Comparison of ENCODE assay signal across 8 cellular contexts in genomic region chr12:48105867-48106563, GRCh38. TPM values are rescaled to one million over a fixed set of nuclear protein-coding genes. Genes with fewer than 3 reads are reported as not detected.
DNase-seq lines count a peak whose midpoint lies in the region; TF ChIP-seq lines count a peak whose summit lies in the region.

TSS of gene SENP1 (minus strand) at chr12:48106079. CDS start at chr12:48101472, 4,607 bp downstream.

- in situ Hi-C loops in HAP-1 (cut with MboI; ENCODE audit: low sequenced_read_pairs) = no loop called here

- H3K27me3 Mint-ChIP-seq in neural crest cell (ENCODE audit: low read depth) = peaks cover 11% of the 10 kb centered on the region

- H3K27ac ChIP-seq in MM.1S (ENCODE audit: low read length) = peak within 1 kb of the TSS; percentile 99
- peak within 1 kb of the TSS; percentile 88 for H3K27ac ChIP-seq in stomach smooth muscle (ENCODE audit: low read length)

- TF ChIP-seq CTCF in MM.1S (IDR thresholded peaks at IDR 0.05; ENCODE audit: low read length) (peak; percentile 4; the same call in 1 of the 2 replicates), fibroblast of villous mesenchyme (IDR thresholded peaks at IDR 0.05; ENCODE audit: insufficient read depth, low read depth, low read length) (peak; percentile 19), neural crest cell (conservative IDR thresholded peaks at IDR 0.05) (peak; percentile 26)

- no peaks in the 10 kb centered on the region for H3K9me3 Mint-ChIP-seq in neural crest cell

- H3K4me1 ChIP-seq in HAP-1 = peaks cover 17% of the 10 kb centered on the region
- H3K4me1 ChIP-seq in MM.1S (ENCODE audit: low read length) = peaks cover 18% of the 10 kb centered on the region
- peaks cover 13% of the 10 kb centered on the region for H3K4me1 ChIP-seq in stomach smooth muscle (ENCODE audit: control insufficient read depth, insufficient read depth, low read length)

- H3K9ac ChIP-seq in MM.1S (ENCODE audit: low read length) (peak within 1 kb of the TSS; percentile 93), stomach smooth muscle (ENCODE audit: low read length in 2 of 2) (peak within 1 kb of the TSS; percentile 95 to 98)

- H2AFZ ChIP-seq in MM.1S (ENCODE audit: low read length) = peak within 1 kb of the TSS; percentile 91

- H3K4me2 ChIP-seq in MM.1S (ENCODE audit: low read depth, low read length) = peak within 1 kb of the TSS; percentile 80

- peaks cover 11% of the 10 kb centered on the region for H3F3A ChIP-seq in MM.1S (ENCODE audit: insufficient read depth, low read length)

- DNase-seq in ELR (ENCODE audit: low read depth) (peak; percentile 93), HAP-1 (ENCODE audit: low spot score in 2 of 2) (peak; percentile 75 to 91), MM.1S (peak; percentile 85), SIG-M5 treated with dmso at 0.1 percent for 504 hours (lab: John Stamatoyannopoulos, UW; ENCODE audit: unreplicated experiment) (peak; percentile 93), activated gamma-delta T cell treated with Interleukin-2 at 50 U/mL for 16 hours (peak; percentile 86), fibroblast of villous mesenchyme (ENCODE audit: low read depth) (peak; percentile 84), neural crest cell (ENCODE audit: low read depth, low spot score) (peak; percentile 78)

- H3K27ac Mint-ChIP-seq in neural crest cell (ENCODE audit: unreplicated experiment) = peak within 1 kb of the TSS; percentile 99

- peak within 1 kb of the TSS; percentile 95 for H3K4me3 Mint-ChIP-seq in neural crest cell

- H3K36me3 ChIP-seq in HAP-1 (replicated peaks) = no peaks in the 10 kb centered on the region
- no peaks in the 10 kb centered on the region for H3K36me3 ChIP-seq in MM.1S (replicated peaks; ENCODE audit: insufficient read depth, low read length)
- no peaks in the 10 kb centered on the region for H3K36me3 ChIP-seq in stomach smooth muscle (ENCODE audit: control insufficient read depth in 2 of 2, insufficient read depth in 2 of 2, low read length in 2 of 2)

- no peaks in the 10 kb centered on the region for H3K9me2 ChIP-seq in MM.1S (replicated peaks; ENCODE audit: insufficient read depth, low read length)

- H3K9me3 ChIP-seq in HAP-1 = no peaks in the 10 kb centered on the region
- no peaks in the 10 kb centered on the region for H3K9me3 ChIP-seq in MM.1S (replicated peaks; ENCODE audit: insufficient read depth, low read length)
- no peaks in the 10 kb centered on the region for H3K9me3 ChIP-seq in stomach smooth muscle (ENCODE audit: control insufficient read depth in 2 of 2, low read length in 2 of 2)

- H3K4me3 ChIP-seq in HAP-1 = peak within 1 kb of the TSS; percentile 85
- peak within 1 kb of the TSS; percentile 87 for H3K4me3 ChIP-seq in MM.1S (ENCODE audit: low read length)
- H3K4me3 ChIP-seq in fibroblast of villous mesenchyme (ENCODE audit: low read depth, low read length) = peak within 1 kb of the TSS; percentile 91
- H3K4me3 ChIP-seq in stomach smooth muscle (ENCODE audit: low read length in 2 of 2) = peak within 1 kb of the TSS; percentile 88 to 99

- H3K36me3 Mint-ChIP-seq in neural crest cell (ENCODE audit: low read depth) = no peaks in the 10 kb centered on the region

- H3K27me3 ChIP-seq in HAP-1 (ENCODE audit: low read depth) = peaks cover 5% of the 10 kb centered on the region
- no peaks in the 10 kb centered on the region for H3K27me3 ChIP-seq in MM.1S (replicated peaks; ENCODE audit: insufficient read depth, low read length)
- no peaks in the 10 kb centered on the region for H3K27me3 ChIP-seq in stomach smooth muscle (ENCODE audit: control insufficient read depth in 1 of 2, insufficient read depth in 2 of 2, low read length in 2 of 2)

- peaks cover 48% of the 10 kb centered on the region for H3K79me2 ChIP-seq in MM.1S (ENCODE audit: low read length)

- H3K4me1 Mint-ChIP-seq in neural crest cell = peaks cover 30% of the 10 kb centered on the region

- no peaks in the 10 kb centered on the region for H4K20me1 ChIP-seq in MM.1S (ENCODE audit: insufficient read depth, low read length)

RNA-seq across cellular contexts. Expression of gene SENP1, which starts in this region (rescaled TPM):
- total RNA-seq in fibroblast of villous mesenchyme = 28.3 and 35.8 TPM in 2 replicates
- 44.0 and 46.9 TPM in 2 replicates for total RNA-seq in neural crest cell

Comparison
In these comparisons a context has a peak if more than half of its experiments do, and no peak if none do; other contexts are left out.
1. Peak in every context shown above with its lines: DNase-seq, H3K4me3 ChIP-seq and H3K27ac ChIP-seq.